In the genomic region with DNA sequence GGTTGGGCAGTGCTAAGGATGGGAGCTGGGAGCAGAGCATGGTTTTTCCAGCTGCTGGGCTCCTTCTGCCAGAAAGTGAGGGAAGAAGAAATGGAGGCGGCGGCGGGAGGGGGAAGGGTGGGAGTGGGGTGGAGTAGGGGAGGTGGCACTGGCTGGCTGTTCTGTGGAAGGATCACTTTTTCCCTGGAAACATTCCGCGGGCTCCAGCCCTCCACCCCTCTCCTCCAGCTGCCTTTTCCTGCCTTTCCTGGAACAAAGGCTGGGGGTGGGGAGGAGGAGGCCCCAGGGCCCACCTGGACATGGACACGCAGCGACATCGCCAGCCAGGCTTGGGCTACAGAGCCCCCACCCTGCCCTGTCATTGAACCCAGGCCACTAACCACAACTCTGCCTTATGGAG, we compare ENCODE assay signal across 22 cellular contexts.
"Had no signal": no experiment of that assay in that cellular context is flagged by ENCODE, and none has a peak within 500 bp of the region (broad histone marks: within the 10 kb centered on the region; RNA-seq: fewer than 3 reads in every experiment).

No MANE protein-coding gene starts in this region.

- DNase-seq: cortex of kidney; dorsolateral prefrontal cortex; effector CD8-positive, alpha-beta T cell; heart left ventricle; hypothalamus; lower lobe of right lung; mesenchymal stem cell; midbrain; naive B cell; nephron progenitor cell; sigmoid colon; stimulated activated CD4-positive, alpha-beta T cell treated with anti-CD3 and anti-CD28 coated beads, Interleukin-12 subunit alpha, Interleukin-12 subunit beta, amount 100 ng/mL, for 4 hours; stimulated activated naive CD4-positive, alpha-beta T cell treated with Interleukin-2 at 50 U/mL for 16 hours; uterus had no signal

- H3K9me3 Mint-ChIP-seq: nephron progenitor cell, type B pancreatic cell had no signal

- H3K4me3 ChIP-seq: dorsolateral prefrontal cortex, heart left ventricle, left lung, lower lobe of right lung, right atrium auricular region, sigmoid colon, skin epidermis, uterus had no signal

- H3K9me3 ChIP-seq: heart left ventricle, left lung, lower lobe of right lung, neutrophil, right atrium auricular region, sigmoid colon, uterus had no signal

- ATAC-seq: esophagus mucosa, heart left ventricle, left lung, lower lobe of right lung had no signal

- H3K36me3 Mint-ChIP-seq: naive B cell, type B pancreatic cell had no signal

- H3K4me1 ChIP-seq: left lung, lower lobe of right lung, right atrium auricular region, sigmoid colon, uterus had no signal

- H3K27ac Mint-ChIP-seq: naive B cell, nephron progenitor cell, type B pancreatic cell had no signal

- H3K27me3 ChIP-seq: dorsolateral prefrontal cortex, heart left ventricle, left lung, neutrophil, right atrium auricular region, sigmoid colon, uterus had no signal

- H3K36me3 ChIP-seq: heart left ventricle, left lung, lower lobe of right lung, neutrophil, right atrium auricular region, sigmoid colon, uterus had no signal

- H3K4me1 Mint-ChIP-seq: naive B cell had no signal

- H3K4me3 Mint-ChIP-seq: naive B cell, nephron progenitor cell, type B pancreatic cell had no signal

- FAIRE-seq: frontal cortex, islet of Langerhans had no signal

- H3K27ac ChIP-seq: dorsolateral prefrontal cortex, heart left ventricle, left lung, lower lobe of right lung, neutrophil, right atrium auricular region, sigmoid colon, skin epidermis, uterus had no signal
